In the genomic region with DNA sequence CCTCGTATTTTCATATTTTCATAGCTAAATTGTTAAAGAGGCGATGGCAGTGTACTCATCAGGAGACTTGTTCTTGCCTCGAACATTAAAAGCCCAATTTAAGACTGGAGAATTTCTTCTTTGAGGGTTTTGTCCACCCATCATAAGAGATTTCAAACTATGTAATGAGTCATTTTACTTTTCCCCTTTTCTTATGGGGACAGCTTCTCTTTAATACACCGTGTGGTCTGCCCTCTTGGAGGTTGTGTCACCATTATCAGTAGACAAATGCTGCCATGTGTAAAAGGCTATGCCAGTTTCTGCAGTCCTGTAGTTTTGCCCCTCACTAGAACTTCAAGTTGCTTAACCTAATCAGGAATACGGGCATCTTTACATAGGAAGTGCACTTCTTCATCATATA, we compare ENCODE assay signal across 15 cellular contexts. TPM values are rescaled to one million over a fixed set of nuclear protein-coding genes. Genes with fewer than 3 reads are reported as not detected.
DNase-seq lines count a peak whose midpoint lies in the region; ATAC-seq, FAIRE-seq and TF ChIP-seq lines count a peak whose summit lies in the region.
"Had no signal": no experiment of that assay in that cellular context is flagged by ENCODE, and none has a peak within 500 bp of the region (broad histone marks: within the 10 kb centered on the region; RNA-seq: fewer than 3 reads in every experiment).

No MANE protein-coding gene starts in this region.

- TF ChIP-seq POLR2A in A549 (IDR thresholded peaks at IDR 0.05; ENCODE audit: low read length), result no peak

- ATAC-seq in A549 (no peak), activated B cell treated with CpG ODN at 0.5 μM for 24 hours (ENCODE audit: low read depth) (peak; percentile 45), HG02678 (IDR thresholded peaks at IDR 0.05; ENCODE audit: unreplicated experiment) (no peak)

- H3K9me3 ChIP-seq in A549, result no peaks in the 10 kb centered on the region
- no peaks in the 10 kb centered on the region for H3K9me3 ChIP-seq in CD8-positive, alpha-beta memory T cell (ENCODE audit: low read length)

- CTCF ChIA-PET in A549 (lab: Yijun Ruan, JAX) (interaction anchor here (0.6 to 1.6 kb wide), 2 partner anchors 514 to 581 kb away, joined by 3 to 5 read pairs; no protein-coding TSS in a partner anchor), activated B cell treated with CpG ODN at 0.5 μM for 24 hours (lab: Charles Lee) (interaction anchor here (0.9 to 1.7 kb wide), 7 partner anchors 10 to 425 kb away, joined by 3 to 9 read pairs (median 3); partner anchors contain the start of gene TGFBR2)
- CTCF ChIA-PET in CD8-positive, alpha-beta memory T cell (lab: Charles Lee), result interaction anchor here (1.0 to 2.2 kb wide), 6 partner anchors 12 to 70 kb away, joined by 3 to 10 read pairs (median 4); partner anchors contain the start of gene TGFBR2

- no peak for TF ChIP-seq EP300 in A549 (IDR thresholded peaks at IDR 0.05)

- POLR2A ChIA-PET in A549 (lab: Yijun Ruan, JAX) (no interaction called here), activated B cell treated with CpG ODN at 0.5 μM for 24 hours (lab: Charles Lee) (interaction anchor here (0.7 to 2.4 kb wide), 13 partner anchors 8 to 336 kb away, joined by 3 to 35 read pairs (median 9); partner anchors contain the start of gene TGFBR2)
- POLR2A ChIA-PET in CD8-positive, alpha-beta memory T cell (lab: Charles Lee), result interaction anchor here (0.8 kb wide), 1 partner anchor 12 kb away, joined by 3 read pairs; no protein-coding TSS in a partner anchor

- no peaks in the 10 kb centered on the region for H3K9me3 Mint-ChIP-seq in CD8-positive, alpha-beta memory T cell
- no peaks in the 10 kb centered on the region for H3K9me3 Mint-ChIP-seq in activated B cell treated with CpG ODN at 0.5 μM for 24 hours
- H3K9me3 Mint-ChIP-seq: endodermal cell had no signal

- H3K4me3 ChIP-seq in A549 (no peak overlapping the region), dorsolateral prefrontal cortex (no peak overlapping the region)
- H3K4me3 ChIP-seq in CD8-positive, alpha-beta memory T cell (ENCODE audit: low read length), result no peak overlapping the region
- H3K4me3 ChIP-seq: SK-N-MC had no signal

- no peak overlapping the region for H3K4me2 ChIP-seq in A549

- peaks cover 0 to 64% (median 24%) of the 10 kb centered on the region in 3 donors for H3K36me3 Mint-ChIP-seq in CD8-positive, alpha-beta memory T cell
- peaks cover 64% of the 10 kb centered on the region for H3K36me3 Mint-ChIP-seq in activated B cell treated with CpG ODN at 0.5 μM for 24 hours (ENCODE audit: low read depth)

- peaks cover 92% of the 10 kb centered on the region for H3K4me1 ChIP-seq in A549
- H3K4me1 ChIP-seq in CD8-positive, alpha-beta memory T cell (ENCODE audit: insufficient read depth, low read length), result peaks cover 98% of the 10 kb centered on the region
- H3K4me1 ChIP-seq: parathyroid adenoma had no signal

- H3K27me3 Mint-ChIP-seq in CD8-positive, alpha-beta memory T cell, result no peaks in the 10 kb centered on the region
- H3K27me3 Mint-ChIP-seq in activated B cell treated with CpG ODN at 0.5 μM for 24 hours, result no peaks in the 10 kb centered on the region

- DNase-seq in A549 (ENCODE audit: low read depth in 1 of 2, low spot score in 1 of 2) (no peak), activated B cell treated with CpG ODN at 0.5 μM for 24 hours (no peak), iris pigment epithelial cell (ENCODE audit: low read depth) (peak; percentile 59), dorsolateral prefrontal cortex (no peak), GM19240 (ENCODE audit: insufficient read length, low spot score) (no peak), NCI-H526 (lab: John Stamatoyannopoulos, UW) (no peak)
- no peak for DNase-seq in CD8-positive, alpha-beta memory T cell
- DNase-seq: activated CD4-positive, alpha-beta T cell treated with anti-CD3 and anti-CD28 coated beads for 48 hours; aorta; endodermal cell; glutamatergic neuron; NCI-H146 had no signal

- peaks cover 9% of the 10 kb centered on the region for H3K36me3 ChIP-seq in CD8-positive, alpha-beta memory T cell (ENCODE audit: insufficient read depth, low read length)

- FAIRE-seq in A549 (lab: Jason Lieb, UNC), result no peak

- peak overlapping the region; percentile 22 to 82; a peak in 3 of 6 replicates for H3K27ac ChIP-seq in A549
- H3K27ac ChIP-seq in CD8-positive, alpha-beta memory T cell (ENCODE audit: low read depth, low read length), result no peak overlapping the region
- no peak overlapping the region for H3K27ac ChIP-seq in dorsolateral prefrontal cortex
- H3K27ac ChIP-seq: parathyroid adenoma, SK-N-MC had no signal

- TF ChIP-seq RAD21 in A549 (conservative IDR thresholded peaks at IDR 0.05 in 1 of 2, IDR thresholded peaks at IDR 0.05 in 1 of 2), result no peak

- H3K4me1 Mint-ChIP-seq in CD8-positive, alpha-beta memory T cell, result peaks cover 86 to 100% (median 99%) of the 10 kb centered on the region in 3 donors
- peaks cover 94% of the 10 kb centered on the region for H3K4me1 Mint-ChIP-seq in activated B cell treated with CpG ODN at 0.5 μM for 24 hours

- WGBS in A549 (ENCODE audit: missing lambda C conversion rate), result 85% methylated on average over 5 of the region's 5 CpGs

- H3K27me3 ChIP-seq in CD8-positive, alpha-beta memory T cell (ENCODE audit: insufficient read depth, low read length, poor library complexity, severe bottlenecking), result no peaks in the 10 kb centered on the region
- H3K27me3 ChIP-seq in dorsolateral prefrontal cortex, result no peaks in the 10 kb centered on the region

- intact Hi-C loops in activated B cell treated with CpG ODN at 0.5 μM for 24 hours (cut with micrococcal nuclease), result loop anchor here (1.0 to 10.0 kb wide), 4 partner anchors 8 to 509 kb away; no protein-coding TSS in a partner anchor
- intact Hi-C loops in dorsolateral prefrontal cortex (cut with DNase I), result no loop called here

- H3K27ac Mint-ChIP-seq in CD8-positive, alpha-beta memory T cell, result peak overlapping the region; percentile 71 to 89 (median 82)
- peak overlapping the region; percentile 91 for H3K27ac Mint-ChIP-seq in activated B cell treated with CpG ODN at 0.5 μM for 24 hours
- H3K27ac Mint-ChIP-seq: endodermal cell had no signal

- TF ChIP-seq CTCF in A549 (IDR thresholded peaks at IDR 0.05) (no peak), activated B cell treated with CpG ODN at 0.5 μM for 24 hours (IDR thresholded peaks at IDR 0.05) (no peak), dorsolateral prefrontal cortex (IDR thresholded peaks at IDR 0.05 in 54 of 56, conservative IDR thresholded peaks at IDR 0.05 in 2 of 56; ENCODE audit: low read depth in 1 of 56, partially characterized antibody in 56 of 56) (no peak)

- H3K4me3 Mint-ChIP-seq in CD8-positive, alpha-beta memory T cell, result peak overlapping the region; percentile 58 to 80 (median 68)
- peak overlapping the region; percentile 70 for H3K4me3 Mint-ChIP-seq in activated B cell treated with CpG ODN at 0.5 μM for 24 hours
- H3K4me3 Mint-ChIP-seq: endodermal cell had no signal

TF ChIP-seq in A549, 52 proteins besides CTCF, POLR2A, EP300 and RAD21:
- no peak for TF ChIP-seq KDM5A (IDR thresholded peaks at IDR 0.05)
- no peak for TF ChIP-seq PHF8 (IDR thresholded peaks at IDR 0.05; ENCODE audit: borderline replicate concordance, low read depth)
- TF ChIP-seq HOXA7 (CRISPR knock-in tag; IDR thresholded peaks at IDR 0.05), result no peak
- no peak for TF ChIP-seq MAZ (IDR thresholded peaks at IDR 0.05; ENCODE audit: borderline replicate concordance, low read depth, low read length)
- TF ChIP-seq HEYL (CRISPR knock-in tag; IDR thresholded peaks at IDR 0.05), result no peak
- no peak for TF ChIP-seq MAX (IDR thresholded peaks at IDR 0.05)

RNA-seq across cellular contexts. Expression of gene TGFBR2, which starts 17.0 kb away (rescaled TPM):
- 97.4 and 119 TPM in 2 replicates for polyA plus RNA-seq in A549 (2011; rRNA removed)
- polyA plus RNA-seq in A549 (2012; cell fraction: cytosol; rRNA removed), result 21.5 and 26.8 TPM in 2 replicates
- 20.0 and 20.1 TPM in 2 replicates for polyA plus RNA-seq in A549 (2012; cell fraction: nucleus; rRNA removed)
- polyA plus RNA-seq in A549 (2017; fragmentation: RNase III; extraction: RNeasy Plus Mini Kit Qiagen cat#74134 plus additional on column Dnase treatment), result 47.0 to 57.8 TPM (median 48.5 TPM) in 3 replicates
- polyA minus RNA-seq in A549 (2011; rRNA and poly(A)+ RNA removed), result 103 and 115 TPM in 2 replicates
- 10 to 100 TPM; 55.3 to 56.3 TPM for total RNA-seq in CD8-positive, alpha-beta memory T cell
- 108 TPM for polyA plus RNA-seq in CD8-positive, alpha-beta memory T cell
- total RNA-seq in activated B cell treated with CpG ODN at 0.5 μM for 24 hours, result 99.1 and 104 TPM in 2 replicates
- 10 to 100 TPM in 113 of 120 experiments, 1 to 10 TPM in 7; 6.9 to 41.8 (median 15.9) TPM for total RNA-seq in dorsolateral prefrontal cortex

Comparison
In these comparisons a context has a peak if more than half of its experiments do, and no peak if none do; other contexts are left out.
1. H3K27ac ChIP-seq: peak in A549 (2 of 2); none in CD8-positive, alpha-beta memory T cell (single experiment) and dorsolateral prefrontal cortex (0 of 59).